ENCODE assay signal across 9 cellular contexts in genomic region chr19:50203281-50204080, GRCh38. TPM values are rescaled to one million over a fixed set of nuclear protein-coding genes. Genes with fewer than 3 reads are reported as not detected.
DNase-seq lines count a peak whose midpoint lies in the region; ATAC-seq and TF ChIP-seq lines count a peak whose summit lies in the region.
"Had no signal": no experiment of that assay in that cellular context is flagged by ENCODE, and none has a peak within 500 bp of the region (broad histone marks: within the 10 kb centered on the region; RNA-seq: fewer than 3 reads in every experiment).

Gene MYH14 (plus strand): TSS chr19:50203622. CDS start chr19:50210366, 6,744 bp downstream.

- no peaks in the 10 kb centered on the region for H3K9me3 ChIP-seq in A673 (ENCODE audit: low read depth, low read length, poor library complexity, severe bottlenecking)
- H3K9me3 ChIP-seq in parathyroid adenoma (ENCODE audit: control insufficient read depth, low read length): no peaks in the 10 kb centered on the region

- peak within 1 kb of the TSS; percentile 94 for H2AFZ ChIP-seq in parathyroid adenoma

- POLR2A ChIA-PET in A673 (lab: Charles Lee; ENCODE audit: low non-redundant PET): no interaction called here

- H3K27ac ChIP-seq in A673 (ENCODE audit: low read depth, low read length, poor library complexity, severe bottlenecking): no peak within 1 kb of the TSS
- peak within 1 kb of the TSS; percentile 57 for H3K27ac ChIP-seq in parathyroid adenoma

- H3K4me2 ChIP-seq in parathyroid adenoma (ENCODE audit: low read length): peak within 1 kb of the TSS; percentile 87

- peaks cover 69% of the 10 kb centered on the region for H3K27me3 Mint-ChIP-seq in activated T-cell treated with anti-CD3 and anti-CD28 coated beads, Interleukin-2, amount 50 U/mL, for 24 hours
- H3K27me3 Mint-ChIP-seq in T-helper 2 cell treated with Interferon-gamma antibody and Interleukin-4, amounts not matched to agents 5 μg/mL and 100 μg/mL, for 36 hours (ENCODE audit: low read depth): peaks cover 32% of the 10 kb centered on the region
- peaks cover 54% of the 10 kb centered on the region for H3K27me3 Mint-ChIP-seq in activated naive CD4-positive, alpha-beta T cell treated with anti-CD3 and anti-CD28 coated beads for 36 hours (ENCODE audit: low read depth)

- intact Hi-C loops in A673 (cut with micrococcal nuclease; ENCODE audit: unreplicated experiment) (no loop called here), left ventricle myocardium superior (cut with micrococcal nuclease) (no loop called here)
- intact Hi-C loops in activated naive CD4-positive, alpha-beta T cell treated with anti-CD3 and anti-CD28 coated beads for 36 hours (cut with micrococcal nuclease): no loop called here

- no TSS peak for BruUV-seq in A673 (replicated peaks; lab: Mats Ljungman, UMichigan)

- no peak within 1 kb of the TSS for H3K4me3 Mint-ChIP-seq in activated T-cell treated with anti-CD3 and anti-CD28 coated beads, Interleukin-2, amount 50 U/mL, for 24 hours
- H3K4me3 Mint-ChIP-seq in T-helper 2 cell treated with Interferon-gamma antibody and Interleukin-4, amounts not matched to agents 5 μg/mL and 100 μg/mL, for 36 hours: no peak within 1 kb of the TSS
- H3K4me3 Mint-ChIP-seq in activated naive CD4-positive, alpha-beta T cell treated with anti-CD3 and anti-CD28 coated beads for 36 hours: no peak within 1 kb of the TSS

- H3K79me2 ChIP-seq in parathyroid adenoma: peaks cover 6% of the 10 kb centered on the region

- H3K4me1 Mint-ChIP-seq in activated T-cell treated with anti-CD3 and anti-CD28 coated beads, Interleukin-2, amount 50 U/mL, for 24 hours (ENCODE audit: low read depth): peaks cover 6% of the 10 kb centered on the region
- no peaks in the 10 kb centered on the region for H3K4me1 Mint-ChIP-seq in T-helper 2 cell treated with Interferon-gamma antibody and Interleukin-4, amounts not matched to agents 5 μg/mL and 100 μg/mL, for 36 hours (ENCODE audit: low read depth)
- H3K4me1 Mint-ChIP-seq in activated naive CD4-positive, alpha-beta T cell treated with anti-CD3 and anti-CD28 coated beads for 36 hours (ENCODE audit: low read depth): no peaks in the 10 kb centered on the region

- H3K36me3 ChIP-seq in A673 (ENCODE audit: insufficient read depth, low read length, poor library complexity, severe bottlenecking): no peaks in the 10 kb centered on the region
- no peaks in the 10 kb centered on the region for H3K36me3 ChIP-seq in parathyroid adenoma (ENCODE audit: control insufficient read depth, insufficient read depth, low read length)

- no peaks in the 10 kb centered on the region for H3K36me3 Mint-ChIP-seq in activated T-cell treated with anti-CD3 and anti-CD28 coated beads, Interleukin-2, amount 50 U/mL, for 24 hours (ENCODE audit: low read depth)
- no peaks in the 10 kb centered on the region for H3K36me3 Mint-ChIP-seq in T-helper 2 cell treated with Interferon-gamma antibody and Interleukin-4, amounts not matched to agents 5 μg/mL and 100 μg/mL, for 36 hours (ENCODE audit: low read depth)
- H3K36me3 Mint-ChIP-seq in activated naive CD4-positive, alpha-beta T cell treated with anti-CD3 and anti-CD28 coated beads for 36 hours (ENCODE audit: low read depth): no peaks in the 10 kb centered on the region

- no peak within 1 kb of the TSS for H3K27ac Mint-ChIP-seq in activated T-cell treated with anti-CD3 and anti-CD28 coated beads, Interleukin-2, amount 50 U/mL, for 24 hours
- no peak within 1 kb of the TSS for H3K27ac Mint-ChIP-seq in T-helper 2 cell treated with Interferon-gamma antibody and Interleukin-4, amounts not matched to agents 5 μg/mL and 100 μg/mL, for 36 hours
- H3K27ac Mint-ChIP-seq in activated naive CD4-positive, alpha-beta T cell treated with anti-CD3 and anti-CD28 coated beads for 36 hours: no peak within 1 kb of the TSS

- no peak for TF ChIP-seq CTCF in A673 (conservative IDR thresholded peaks at IDR 0.05; ENCODE audit: low read depth, low read length)
- peak; percentile 12 for TF ChIP-seq CTCF in parathyroid adenoma (IDR thresholded peaks at IDR 0.05)

- H3K4me3 ChIP-seq in A673 (ENCODE audit: low read depth, low read length, poor library complexity, severe bottlenecking) (peak within 1 kb of the TSS; percentile 26), parathyroid adenoma (ENCODE audit: low read depth, low read length) (peak within 1 kb of the TSS; percentile 90)

- DNase-seq in A673 (ENCODE audit: low spot score) (peak; percentile 84), HuH-7.5 (ENCODE audit: low spot score) (peak; percentile 45), left ventricle myocardium superior (peak; percentile 93), OCI-M1 (lab: John Stamatoyannopoulos, UW) (no peak)
- peak; percentile 43 for DNase-seq in activated T-cell treated with anti-CD3 and anti-CD28 coated beads, Interleukin-2, amount 50 U/mL, for 24 hours
- no peak for DNase-seq in T-helper 2 cell treated with Interferon-gamma antibody and Interleukin-4, amounts not matched to agents 5 μg/mL and 100 μg/mL, for 36 hours (ENCODE audit: low spot score)
- no peak for DNase-seq in activated naive CD4-positive, alpha-beta T cell treated with anti-CD3 and anti-CD28 coated beads for 36 hours

- peak; percentile 87 for ATAC-seq in left ventricle myocardium superior

- no peaks in the 10 kb centered on the region for H3K9me3 Mint-ChIP-seq in activated T-cell treated with anti-CD3 and anti-CD28 coated beads, Interleukin-2, amount 50 U/mL, for 24 hours
- H3K9me3 Mint-ChIP-seq in T-helper 2 cell treated with Interferon-gamma antibody and Interleukin-4, amounts not matched to agents 5 μg/mL and 100 μg/mL, for 36 hours: no peaks in the 10 kb centered on the region
- no peaks in the 10 kb centered on the region for H3K9me3 Mint-ChIP-seq in activated naive CD4-positive, alpha-beta T cell treated with anti-CD3 and anti-CD28 coated beads for 36 hours

- CTCF ChIA-PET in A673 (lab: Charles Lee): interaction anchor here (0.5 kb wide), 1 partner anchor 522 kb away, joined by 5 read pairs; no protein-coding TSS in a partner anchor
- CTCF ChIA-PET in activated naive CD4-positive, alpha-beta T cell treated with anti-CD3 and anti-CD28 coated beads for 36 hours (lab: Charles Lee): no interaction called here

- H3K27me3 ChIP-seq in A673 (replicated peaks; ENCODE audit: insufficient read depth, low read depth, low read length, poor library complexity) (peaks cover 46% of the 10 kb centered on the region), parathyroid adenoma (ENCODE audit: control insufficient read depth, insufficient read depth, low read length) (no peaks in the 10 kb centered on the region)

- peak within 1 kb of the TSS; percentile 74 for H3K9ac ChIP-seq in parathyroid adenoma

- H3K4me1 ChIP-seq in A673 (ENCODE audit: insufficient read depth, low read length, poor library complexity, severe bottlenecking): no peaks in the 10 kb centered on the region
- H3K4me1 ChIP-seq in parathyroid adenoma: peaks cover 11% of the 10 kb centered on the region

RNA-seq across cellular contexts. Expression of gene MYH14, which starts in this region (rescaled TPM):
- total RNA-seq in A673 (2021) (0.84 and 1.4 TPM in 2 replicates), left ventricle myocardium superior (131 TPM)
- total RNA-seq in activated naive CD4-positive, alpha-beta T cell treated with anti-CD3 and anti-CD28 coated beads for 36 hours: not detected
- total RNA-seq: activated CD8-positive, alpha-beta memory T cell treated with anti-CD3 and anti-CD28 coated beads for 36 hours had no signal

Comparison
In these comparisons a context has a peak if more than half of its experiments do, and no peak if none do; other contexts are left out.
1. RNA of gene MYH14 (total RNA-seq): 131 TPM in left ventricle myocardium superior (single experiment); 0.84 to 1.4 TPM in A673 and not detected in activated naive CD4-positive, alpha-beta T cell treated with anti-CD3 and anti-CD28 coated beads for 36 hours; every median in the first group is over 10 times any median in the second.
2. DNase-seq: peak in A673 (single experiment), HuH-7.5 (single experiment), activated T-cell treated with anti-CD3 and anti-CD28 coated beads, Interleukin-2, amount 50 U/mL, for 24 hours (single experiment) and left ventricle myocardium superior (single experiment); none in OCI-M1 (single experiment), T-helper 2 cell treated with Interferon-gamma antibody and Interleukin-4, amounts not matched to agents 5 μg/mL and 100 μg/mL, for 36 hours (single experiment) and activated naive CD4-positive, alpha-beta T cell treated with anti-CD3 and anti-CD28 coated beads for 36 hours (single experiment).